8 cellular contexts compared by ENCODE assay signal in the genomic region with DNA sequence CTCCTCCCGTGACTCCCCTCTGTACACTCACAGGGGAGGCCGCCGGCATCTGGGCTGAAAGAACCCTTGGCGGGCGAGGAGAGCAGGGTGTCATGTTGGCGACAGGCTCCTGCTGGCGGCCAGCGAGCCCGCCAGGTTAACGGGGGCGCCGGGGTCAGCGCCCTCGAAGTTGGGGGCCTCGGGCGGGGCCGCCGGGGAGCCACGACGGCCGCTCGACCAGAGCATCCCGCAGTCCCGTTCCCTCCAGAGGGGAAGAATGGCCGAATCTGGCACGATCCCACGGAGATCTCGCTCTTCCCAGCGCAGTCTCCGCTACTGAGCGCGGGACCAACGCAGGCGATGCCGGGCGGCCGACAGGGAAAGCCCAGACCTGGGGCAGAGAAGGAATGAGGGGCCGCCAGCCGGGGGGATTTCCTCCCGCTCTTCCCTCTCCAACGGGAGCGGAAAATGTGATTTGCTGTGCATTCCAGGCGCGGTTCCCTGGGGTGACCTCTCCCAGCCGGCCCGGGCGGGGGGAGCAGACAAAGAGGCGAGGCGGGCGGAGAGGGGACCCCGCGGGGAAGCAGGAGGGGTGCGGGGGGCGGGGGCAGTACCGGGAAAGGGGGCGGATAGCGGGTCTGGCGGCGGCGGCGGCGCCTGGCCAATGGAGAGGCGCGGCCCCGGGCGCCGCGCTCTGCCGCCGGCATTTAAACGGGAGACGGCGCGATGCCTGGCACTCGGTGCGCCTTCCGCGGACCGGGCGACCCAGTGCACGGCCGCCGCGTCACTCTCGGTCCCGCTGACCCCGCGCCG. TPM values are rescaled to one million over a fixed set of nuclear protein-coding genes. Genes with fewer than 3 reads are reported as not detected.
DNase-seq lines count a peak whose midpoint lies in the region; ATAC-seq and TF ChIP-seq lines count a peak whose summit lies in the region.

Gene GREM1, plus strand, starts transcription at position 715 of the 792 bp plus-strand sequence. CDS start 12,687 bp downstream, outside the sequence.

- peak within 1 kb of the TSS; percentile 50 for H2AFZ ChIP-seq in neuron (ENCODE audit: low read depth, low read length)

- H3K4me1 ChIP-seq in BE2C = no peaks in the 10 kb centered on the region
- H3K4me1 ChIP-seq in neuron (ENCODE audit: insufficient read depth, low read length) = peaks cover 10% of the 10 kb centered on the region

- peaks cover 78% of the 10 kb centered on the region for H3K27me3 ChIP-seq in BE2C
- peaks cover 63% of the 10 kb centered on the region for H3K27me3 ChIP-seq in neuron (ENCODE audit: insufficient read depth, low read length)

- H3K36me3 ChIP-seq in BE2C (no peaks in the 10 kb centered on the region), neuron (ENCODE audit: insufficient read depth, low read length) (no peaks in the 10 kb centered on the region)

- H3K9me3 ChIP-seq in BE2C (no peaks in the 10 kb centered on the region), neuron (ENCODE audit: low read length) (no peaks in the 10 kb centered on the region)

- peak within 1 kb of the TSS; percentile 27 for H3K4me3 ChIP-seq in BE2C (ENCODE audit: low read depth, low read length)
- peak within 1 kb of the TSS; percentile 65 for H3K4me3 ChIP-seq in fibroblast of mammary gland (ENCODE audit: control insufficient read depth, low read depth, low read length)
- H3K4me3 ChIP-seq in neuron (ENCODE audit: low read length) = peak within 1 kb of the TSS; percentile 34

- DNase-seq in BE2C (no peak), NCI-H69 (lab: John Stamatoyannopoulos, UW) (peak; percentile 78), fibroblast of mammary gland (ENCODE audit: low read depth) (no peak), germinal center (ENCODE audit: low spot score) (no peak), NCI-H345 (lab: John Stamatoyannopoulos, UW) (no peak), SIG-M5 (lab: John Stamatoyannopoulos, UW) (no peak)

- ATAC-seq in HG03097 (IDR thresholded peaks at IDR 0.05; ENCODE audit: low FRiP score, unreplicated experiment) = no peak

- TF ChIP-seq CTCF in BE2C (IDR thresholded peaks at IDR 0.05; ENCODE audit: low read depth, low read length) = no peak
- no peak for TF ChIP-seq CTCF in fibroblast of mammary gland (conservative IDR thresholded peaks at IDR 0.05; ENCODE audit: control insufficient read depth, insufficient read depth, low read depth, low read length)

RNA-seq across cellular contexts. Expression of gene GREM1, which starts in this region (rescaled TPM):
- 0.05 TPM for polyA plus RNA-seq in BE2C (2012; ENCODE audit: insufficient read depth, insufficient read length, low read depth)
